Comparison of ENCODE assay signal across 22 cellular contexts in the genomic region with DNA sequence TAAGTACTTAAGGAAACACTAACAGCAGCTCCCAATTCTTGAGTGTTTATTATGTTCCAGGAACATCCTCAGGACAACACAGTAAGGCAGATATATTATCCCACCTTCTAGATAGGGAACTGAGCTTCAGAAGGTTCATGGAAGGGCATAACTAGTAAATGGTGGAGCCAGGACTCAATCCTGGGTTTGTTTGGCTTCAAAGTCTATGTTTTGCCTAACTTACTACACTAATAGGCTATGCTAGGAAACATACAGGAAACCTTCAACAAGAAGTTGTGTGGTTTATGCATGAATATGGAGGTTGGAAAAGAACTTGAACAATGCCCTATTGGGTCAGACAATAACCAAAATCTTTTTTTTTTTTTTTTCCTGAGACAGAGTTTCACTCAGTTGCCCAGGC.
DNase-seq lines count a peak whose midpoint lies in the region; ATAC-seq, FAIRE-seq and TF ChIP-seq lines count a peak whose summit lies in the region.
"Had no signal": no experiment of that assay in that cellular context is flagged by ENCODE, and none has a peak within 500 bp of the region (broad histone marks: within the 10 kb centered on the region; RNA-seq: fewer than 3 reads in every experiment).

No MANE protein-coding gene starts in this region.

- H3K4me1 ChIP-seq in A549 (peaks cover 10% of the 10 kb centered on the region; the same call in 2 of the 3 replicates), liver (ENCODE audit: control insufficient read depth in 4 of 4, insufficient read depth in 4 of 4, low read length in 3 of 4) (peaks cover 0 to 3% (median 0%) of the 10 kb centered on the region in 4 donors)
- H3K4me1 ChIP-seq: BE2C, BLaER1 had no signal

- ATAC-seq in A549 = no peak
- ATAC-seq in left lobe of liver = peak; percentile 79

- TF ChIP-seq CTCF in A549 (IDR thresholded peaks at IDR 0.05) (no peak), liver (IDR thresholded peaks at IDR 0.05; ENCODE audit: low read depth, low read length, missing input control) (no peak)

- no peaks in the 10 kb centered on the region for H3K27me3 ChIP-seq in liver (ENCODE audit: control insufficient read depth in 4 of 4, insufficient read depth in 4 of 4, low read length in 3 of 4)
- H3K27me3 ChIP-seq: BE2C had no signal

- FAIRE-seq in A549 (lab: Jason Lieb, UNC) = peak; percentile 65
- FAIRE-seq: G401.6, GM12891 had no signal

- H3K9me3 ChIP-seq in A549 (no peaks in the 10 kb centered on the region), liver (ENCODE audit: control insufficient read depth in 4 of 4, low read length in 3 of 4) (no peaks in the 10 kb centered on the region)
- H3K9me3 ChIP-seq: BE2C, BLaER1 had no signal

- TF ChIP-seq RAD21 in A549 (conservative IDR thresholded peaks at IDR 0.05 in 1 of 2, IDR thresholded peaks at IDR 0.05 in 1 of 2) (no peak), liver (IDR thresholded peaks at IDR 0.05) (no peak)

- CTCF ChIA-PET in A549 (lab: Yijun Ruan, JAX) = no interaction called here

- no peak overlapping the region for H3K27ac ChIP-seq in A549
- no peak overlapping the region for H3K27ac ChIP-seq in liver (ENCODE audit: low read depth in 1 of 2, low read length in 2 of 2)
- H3K27ac ChIP-seq: 22Rv1, BLaER1 had no signal

- no peak for DNase-seq in A549 (ENCODE audit: low read depth in 1 of 2, low spot score in 1 of 2)
- DNase-seq in left lobe of liver (ENCODE audit: low spot score) = no peak
- DNase-seq in NCI-H1105 (lab: John Stamatoyannopoulos, UW) = no peak
- DNase-seq in DMS53 treated with DMSO at 0.1 percent for 48 hours (lab: John Stamatoyannopoulos, UW; ENCODE audit: unreplicated experiment) = no peak
- no peak for DNase-seq in NCI-H2196 (lab: John Stamatoyannopoulos, UW; ENCODE audit: unreplicated experiment)
- DNase-seq: ACHN; BE2C; C1 segment of cervical spinal cord; CD4-positive, alpha-beta memory T cell; CD4-positive, CD25-positive, alpha-beta regulatory T cell; CD8-positive, alpha-beta memory T cell; COR-L47; DMS 273 treated with DMSO at 0.1 percent for 48 hours; DMS153; DMS53; DMS79 treated with DMSO at 0.1 percent for 48 hours; GF-D8 had no signal

- no peak overlapping the region for H3K4me2 ChIP-seq in A549
- H3K4me2 ChIP-seq: BLaER1 had no signal

- TF ChIP-seq EP300 in A549 (IDR thresholded peaks at IDR 0.05) = no peak

- no peak overlapping the region for H3K4me3 ChIP-seq in A549
- H3K4me3 ChIP-seq in liver (ENCODE audit: low read depth in 1 of 3, low read length in 3 of 3) = no peak overlapping the region
- H3K4me3 ChIP-seq: BLaER1 had no signal

- POLR2A ChIA-PET in A549 (lab: Yijun Ruan, JAX) = no interaction called here

- no peak overlapping the region for H3K9ac ChIP-seq in liver (ENCODE audit: low read depth in 1 of 2, low read length in 2 of 2)
- H3K9ac ChIP-seq: BLaER1 had no signal

- no peaks in the 10 kb centered on the region for H3K36me3 ChIP-seq in liver (ENCODE audit: control insufficient read depth in 4 of 4, insufficient read depth in 3 of 4, low read depth in 1 of 4, low read length in 3 of 4)
- H3K36me3 ChIP-seq: BE2C, BLaER1 had no signal

- TF ChIP-seq POLR2A in A549 (IDR thresholded peaks at IDR 0.05; ENCODE audit: low read length) = no peak

TF ChIP-seq in A549, 52 proteins besides CTCF, POLR2A, EP300 and RAD21 (continues in another document):
- TF ChIP-seq ZNF302 (CRISPR knock-in tag; IDR thresholded peaks at IDR 0.05) = no peak
- TF ChIP-seq HEYL (CRISPR knock-in tag; IDR thresholded peaks at IDR 0.05) = no peak
- TF ChIP-seq, protein P1, sequence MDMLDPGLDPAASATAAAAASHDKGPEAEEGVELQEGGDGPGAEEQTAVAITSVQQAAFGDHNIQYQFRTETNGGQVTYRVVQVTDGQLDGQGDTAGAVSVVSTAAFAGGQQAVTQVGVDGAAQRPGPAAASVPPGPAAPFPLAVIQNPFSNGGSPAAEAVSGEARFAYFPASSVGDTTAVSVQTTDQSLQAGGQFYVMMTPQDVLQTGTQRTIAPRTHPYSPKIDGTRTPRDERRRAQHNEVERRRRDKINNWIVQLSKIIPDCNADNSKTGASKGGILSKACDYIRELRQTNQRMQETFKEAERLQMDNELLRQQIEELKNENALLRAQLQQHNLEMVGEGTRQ (IDR thresholded peaks at IDR 0.05) = no peak
- no peak for TF ChIP-seq RFX5 (IDR thresholded peaks at IDR 0.05)
- no peak for TF ChIP-seq MAFK (IDR thresholded peaks at IDR 0.05; ENCODE audit: partially characterized antibody)
- TF ChIP-seq, protein P2, sequence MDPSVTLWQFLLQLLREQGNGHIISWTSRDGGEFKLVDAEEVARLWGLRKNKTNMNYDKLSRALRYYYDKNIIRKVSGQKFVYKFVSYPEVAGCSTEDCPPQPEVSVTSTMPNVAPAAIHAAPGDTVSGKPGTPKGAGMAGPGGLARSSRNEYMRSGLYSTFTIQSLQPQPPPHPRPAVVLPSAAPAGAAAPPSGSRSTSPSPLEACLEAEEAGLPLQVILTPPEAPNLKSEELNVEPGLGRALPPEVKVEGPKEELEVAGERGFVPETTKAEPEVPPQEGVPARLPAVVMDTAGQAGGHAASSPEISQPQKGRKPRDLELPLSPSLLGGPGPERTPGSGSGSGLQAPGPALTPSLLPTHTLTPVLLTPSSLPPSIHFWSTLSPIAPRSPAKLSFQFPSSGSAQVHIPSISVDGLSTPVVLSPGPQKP (IDR thresholded peaks at IDR 0.05; ENCODE audit: low read depth, low read length) = no peak
- TF ChIP-seq POLR2AphosphoS2 (conservative IDR thresholded peaks at IDR 0.05; ENCODE audit: low read length) = no peak
- TF ChIP-seq MAZ (IDR thresholded peaks at IDR 0.05; ENCODE audit: borderline replicate concordance, low read depth, low read length) = no peak

TF ChIP-seq in liver, 16 proteins besides CTCF, POLR2A, EP300 and RAD21:
- TF ChIP-seq GABPA (IDR thresholded peaks at IDR 0.05 in 1 of 2, conservative IDR thresholded peaks at IDR 0.05 in 1 of 2) (no peak), FOXA1 (IDR thresholded peaks at IDR 0.05) (no peak), YY1 (IDR thresholded peaks at IDR 0.05) (peak; percentile 18), TAF1 (conservative IDR thresholded peaks at IDR 0.05) (no peak), SP1 (IDR thresholded peaks at IDR 0.05) (peak; percentile 30), EGR1 (IDR thresholded peaks at IDR 0.05; ENCODE audit: low read depth in 2 of 2) (no peak), HNF4A (conservative IDR thresholded peaks at IDR 0.05) (peak; percentile 42 to 46), JUND (IDR thresholded peaks at IDR 0.05) (no peak), RXRA (IDR thresholded peaks at IDR 0.05) (peak in 1 of 2 donors; percentile 7), NR2F2 (IDR thresholded peaks at IDR 0.05) (no peak)
- TF ChIP-seq, protein P3, sequence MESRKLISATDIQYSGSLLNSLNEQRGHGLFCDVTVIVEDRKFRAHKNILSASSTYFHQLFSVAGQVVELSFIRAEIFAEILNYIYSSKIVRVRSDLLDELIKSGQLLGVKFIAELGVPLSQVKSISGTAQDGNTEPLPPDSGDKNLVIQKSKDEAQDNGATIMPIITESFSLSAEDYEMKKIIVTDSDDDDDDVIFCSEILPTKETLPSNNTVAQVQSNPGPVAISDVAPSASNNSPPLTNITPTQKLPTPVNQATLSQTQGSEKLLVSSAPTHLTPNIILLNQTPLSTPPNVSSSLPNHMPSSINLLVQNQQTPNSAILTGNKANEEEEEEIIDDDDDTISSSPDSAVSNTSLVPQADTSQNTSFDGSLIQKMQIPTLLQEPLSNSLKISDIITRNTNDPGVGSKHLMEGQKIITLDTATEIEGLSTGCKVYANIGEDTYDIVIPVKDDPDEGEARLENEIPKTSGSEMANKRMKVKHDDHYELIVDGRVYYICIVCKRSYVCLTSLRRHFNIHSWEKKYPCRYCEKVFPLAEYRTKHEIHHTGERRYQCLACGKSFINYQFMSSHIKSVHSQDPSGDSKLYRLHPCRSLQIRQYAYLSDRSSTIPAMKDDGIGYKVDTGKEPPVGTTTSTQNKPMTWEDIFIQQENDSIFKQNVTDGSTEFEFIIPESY (IDR thresholded peaks at IDR 0.05) = no peak
- TF ChIP-seq, protein P4, sequence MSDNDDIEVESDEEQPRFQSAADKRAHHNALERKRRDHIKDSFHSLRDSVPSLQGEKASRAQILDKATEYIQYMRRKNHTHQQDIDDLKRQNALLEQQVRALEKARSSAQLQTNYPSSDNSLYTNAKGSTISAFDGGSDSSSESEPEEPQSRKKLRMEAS (IDR thresholded peaks at IDR 0.05) = no peak
TF ChIP-seq in liver: peak in this region for 4.
